23 cellular contexts compared by ENCODE assay signal in genomic region chr15:58391088-58391487, GRCh38. TPM values are rescaled to one million over a fixed set of nuclear protein-coding genes. Genes with fewer than 3 reads are reported as not detected.
"Had no signal": no experiment of that assay in that cellular context is flagged by ENCODE, and none has a peak within 500 bp of the region (broad histone marks: within the 10 kb centered on the region; RNA-seq: fewer than 3 reads in every experiment).

No MANE protein-coding gene starts in this region.

- H3K4me3 Mint-ChIP-seq: immature natural killer cell; natural killer cell; neural progenitor cell; stimulated activated effector memory CD8-positive, alpha-beta T cell treated with anti-CD3 and anti-CD28 coated beads, Interleukin-12 subunit alpha, Interleukin-12 subunit beta, amount 100 ng/mL, for 72 hours had no signal

- H3K27ac Mint-ChIP-seq: immature natural killer cell; natural killer cell; neural progenitor cell; stimulated activated effector memory CD8-positive, alpha-beta T cell treated with anti-CD3 and anti-CD28 coated beads, Interleukin-12 subunit alpha, Interleukin-12 subunit beta, amount 100 ng/mL, for 72 hours had no signal

- H3K9me3 ChIP-seq: esophagus muscularis mucosa, gastrocnemius medialis, ovary, suprapubic skin, thyroid gland, upper lobe of right lung, vagina had no signal

- H3K36me3 Mint-ChIP-seq: immature natural killer cell; natural killer cell; neural progenitor cell; stimulated activated effector memory CD8-positive, alpha-beta T cell treated with anti-CD3 and anti-CD28 coated beads, Interleukin-12 subunit alpha, Interleukin-12 subunit beta, amount 100 ng/mL, for 72 hours had no signal

- H3K4me2 ChIP-seq: neural progenitor cell had no signal

- H3K4me3 ChIP-seq: dorsolateral prefrontal cortex, esophagus muscularis mucosa, gastrocnemius medialis, neural progenitor cell, ovary, suprapubic skin, thyroid gland, upper lobe of right lung, vagina had no signal

- H3K27ac ChIP-seq: esophagus muscularis mucosa, gastrocnemius medialis, neural progenitor cell, ovary, suprapubic skin, thyroid gland, upper lobe of right lung, vagina had no signal

- H3K36me3 ChIP-seq: esophagus muscularis mucosa, gastrocnemius medialis, neural progenitor cell, ovary, suprapubic skin, thyroid gland, upper lobe of right lung, vagina had no signal

- H3K4me1 ChIP-seq: gastrocnemius medialis, upper lobe of right lung had no signal

- FAIRE-seq: kidney had no signal

- H3K9me3 Mint-ChIP-seq: natural killer cell; neural progenitor cell; stimulated activated effector memory CD8-positive, alpha-beta T cell treated with anti-CD3 and anti-CD28 coated beads, Interleukin-12 subunit alpha, Interleukin-12 subunit beta, amount 100 ng/mL, for 72 hours had no signal

- ATAC-seq: gastrocnemius medialis; left colon; natural killer cell; right cardiac atrium; stimulated activated effector memory CD8-positive, alpha-beta T cell treated with anti-CD3 and anti-CD28 coated beads, Interleukin-12 subunit alpha, Interleukin-12 subunit beta, amount 100 ng/mL, for 72 hours; stimulated activated naive CD8-positive, alpha-beta T cell treated with anti-CD3 and anti-CD28 coated beads, Interleukin-15, Interleukin-2, amounts not matched to agents 100 U/mL and 50 U/mL, for 24 hours; upper lobe of right lung had no signal

- H3K4me1 Mint-ChIP-seq: immature natural killer cell; stimulated activated effector memory CD8-positive, alpha-beta T cell treated with anti-CD3 and anti-CD28 coated beads, Interleukin-12 subunit alpha, Interleukin-12 subunit beta, amount 100 ng/mL, for 72 hours had no signal

- DNase-seq: cortex of kidney; dorsolateral prefrontal cortex; effector CD8-positive, alpha-beta T cell; gastrocnemius medialis; glutamatergic neuron; immature natural killer cell; kidney; left colon; mammary epithelial cell; natural killer cell; nucleus accumbens; ovary; right cardiac atrium; stimulated activated CD4-positive, alpha-beta T cell treated with anti-CD3 and anti-CD28 coated beads, Interleukin-4, amount 100 ng/mL, for 1 hour; stimulated activated CD8-positive, alpha-beta memory T cell treated with anti-CD3 and anti-CD28 coated beads, Interleukin-4, amount 100 ng/mL, for 48 hours; stimulated activated naive CD8-positive, alpha-beta T cell treated with anti-CD3 and anti-CD28 coated beads, Interleukin-15, Interleukin-2, amounts not matched to agents 100 U/mL and 50 U/mL, for 24 hours; thyroid gland; upper lobe of right lung had no signal

- H3K27me3 ChIP-seq: dorsolateral prefrontal cortex, esophagus muscularis mucosa, gastrocnemius medialis, neural progenitor cell, ovary, suprapubic skin, thyroid gland, upper lobe of right lung, vagina had no signal

RNA-seq across cellular contexts. Expression of gene LIPC, which starts 40.7 kb away (rescaled TPM):
- total RNA-seq: mammary epithelial cell, vagina had no signal
- polyA plus RNA-seq: mammary epithelial cell had no signal
